In genomic region chr22:44363980-44364749, GRCh38 we compare ENCODE assay signal across 13 cellular contexts. TPM values are rescaled to one million over a fixed set of nuclear protein-coding genes. Genes with fewer than 3 reads are reported as not detected.
DNase-seq lines count a peak whose midpoint lies in the region; ATAC-seq lines count a peak whose summit lies in the region.
"Had no signal": no experiment of that assay in that cellular context is flagged by ENCODE, and none has a peak within 500 bp of the region (broad histone marks: within the 10 kb centered on the region; RNA-seq: fewer than 3 reads in every experiment).

No MANE protein-coding gene starts in this region.

- H4K20me1 ChIP-seq in BLaER1, result no peaks in the 10 kb centered on the region

- DNase-seq in adipocyte (ENCODE audit: low read depth) (peak; percentile 29), left ventricle myocardium superior (peak; percentile 68), posterior vena cava (ENCODE audit: low spot score) (peak; percentile 84), NCI-H187 (lab: John Stamatoyannopoulos, UW) (no peak), cerebellum (ENCODE audit: low spot score) (no peak), putamen (ENCODE audit: low spot score) (no peak)
- DNase-seq: activated naive CD4-positive, alpha-beta T cell treated with anti-CD3 and anti-CD28 coated beads for 36 hours; DMS153; NCI-H1105; NCI-H774; occipital lobe had no signal

- peak overlapping the region; percentile 13; the same call in 1 of the 2 replicates for H3K27ac ChIP-seq in BLaER1

- H3K9me3 ChIP-seq in BLaER1 (no peaks in the 10 kb centered on the region), adipocyte (ENCODE audit: control insufficient read depth, low read length) (no peaks in the 10 kb centered on the region)

- H3K27me3 ChIP-seq in BLaER1 (no peaks in the 10 kb centered on the region), adipocyte (replicated peaks; ENCODE audit: control insufficient read depth, insufficient read depth, low read length) (no peaks in the 10 kb centered on the region)

- H3K4me3 ChIP-seq in BLaER1 (no peak overlapping the region), adipocyte (ENCODE audit: low read length) (no peak overlapping the region)

- intact Hi-C loops in left ventricle myocardium superior (cut with micrococcal nuclease) (no loop called here), posterior vena cava (cut with DNase I) (loop anchor here in 1 of 2 donors (5.0 kb wide), 1 partner anchor 52 kb away; the partner anchor contains the start of gene SHISAL1)

- H3K4me1 ChIP-seq in BLaER1, result peaks cover 38% of the 10 kb centered on the region
- H3K4me1 ChIP-seq in adipocyte (ENCODE audit: control insufficient read depth, insufficient read depth, low read length), result peaks cover 41% of the 10 kb centered on the region

- peak overlapping the region; percentile 69 for H3K4me2 ChIP-seq in BLaER1

- H3K9ac ChIP-seq in BLaER1, result peak overlapping the region; percentile 34; the same call in 1 of the 2 replicates
- H3K9ac ChIP-seq in adipocyte (ENCODE audit: low read length), result peak overlapping the region; percentile 19

- H3K36me3 ChIP-seq in BLaER1 (no peaks in the 10 kb centered on the region), adipocyte (ENCODE audit: control insufficient read depth, insufficient read depth, low read length, severe bottlenecking) (no peaks in the 10 kb centered on the region)

- peak; percentile 76 for ATAC-seq in left ventricle myocardium superior
- no peak for ATAC-seq in HG03469 (IDR thresholded peaks at IDR 0.05; ENCODE audit: unreplicated experiment)

RNA-seq across cellular contexts. Expression of gene SHISAL1, which starts 51.4 kb away (rescaled TPM):
- 0.55 TPM for total RNA-seq in left ventricle myocardium superior
- 10 to 100 TPM in 1 of 2 donors, 1 to 10 TPM in 1; 9.8 to 12.7 TPM for total RNA-seq in posterior vena cava
- 14.6 TPM for total RNA-seq in cerebellum
- total RNA-seq: activated naive CD4-positive, alpha-beta T cell treated with anti-CD3 and anti-CD28 coated beads for 36 hours had no signal

Comparison
In these comparisons a context has a peak if more than half of its experiments do, and no peak if none do; other contexts are left out.
1. DNase-seq: peak in adipocyte (single experiment), left ventricle myocardium superior (single experiment) and posterior vena cava (single experiment); none in NCI-H187 (0 of 2), cerebellum (single experiment) and putamen (single experiment).